ENCODE assay signal across 8 cellular contexts in genomic region chr3:138593488-138594149, GRCh38. TPM values are rescaled to one million over a fixed set of nuclear protein-coding genes. Genes with fewer than 3 reads are reported as not detected.
DNase-seq lines count a peak whose midpoint lies in the region; ATAC-seq, FAIRE-seq and TF ChIP-seq lines count a peak whose summit lies in the region.

No MANE protein-coding gene starts in this region.

- H3K27me3 Mint-ChIP-seq in activated naive CD4-positive, alpha-beta T cell treated with anti-CD3 and anti-CD28 coated beads, Interleukin-2, amount 10 ng/mL, durations not matched to agents 7 days and 5 days, result no peaks in the 10 kb centered on the region

- peak overlapping the region; percentile 96 for H2AFZ ChIP-seq in K562 (ENCODE audit: low read depth, low read length)

- CTCF ChIA-PET in activated naive CD4-positive, alpha-beta T cell treated with anti-CD3 and anti-CD28 coated beads, Interleukin-2, amount 10 ng/mL, durations not matched to agents 7 days and 5 days (lab: Charles Lee), result interaction anchor here (1.0 to 6.7 kb wide), 14 partner anchors 14 to 414 kb away, joined by 3 to 112 read pairs (median 5); no protein-coding TSS in a partner anchor
- CTCF ChIA-PET in K562 (lab: Yijun Ruan, JAX; ENCODE audit: low intra/inter-chr PET ratio), result interaction anchor here (0.5 to 2.0 kb wide), 4 partner anchors 253 to 736 kb away, joined by 3 to 14 read pairs (median 5); no protein-coding TSS in a partner anchor

- in situ Hi-C loops in K562 (cut with MboI), result no loop called here

- H3K4me2 ChIP-seq in K562 (ENCODE audit: insufficient read depth, low read length), result peak overlapping the region; percentile 91

- TSS peak; percentile 79 for BruUV-seq in K562 (replicated peaks; lab: Mats Ljungman, UMichigan)

- H3K4me1 Mint-ChIP-seq in activated naive CD4-positive, alpha-beta T cell treated with anti-CD3 and anti-CD28 coated beads, Interleukin-2, amount 10 ng/mL, durations not matched to agents 7 days and 5 days, result peaks cover 13% of the 10 kb centered on the region

- ATAC-seq in K562 (peak; percentile 4), right lobe of liver (peak; percentile 4 to 12 (median 10)), upper lobe of left lung (ENCODE audit: low FRiP score in 2 of 2) (no peak), GM19328 (IDR thresholded peaks at IDR 0.05; ENCODE audit: unreplicated experiment) (no peak), HG03175 (IDR thresholded peaks at IDR 0.05; ENCODE audit: unreplicated experiment) (no peak)

- TF ChIP-seq CTCF in K562 (IDR thresholded peaks at IDR 0.05 in 2 of 3, conservative IDR thresholded peaks at IDR 0.05 in 1 of 3; ENCODE audit: insufficient read depth in 2 of 3, low read depth in 1 of 3, low read length in 3 of 3), result no peak
- no peak for TF ChIP-seq CTCF in right lobe of liver (IDR thresholded peaks at IDR 0.05)
- TF ChIP-seq CTCF in upper lobe of left lung (IDR thresholded peaks at IDR 0.05), result no peak

- peaks cover 4% of the 10 kb centered on the region for H3K9me3 Mint-ChIP-seq in activated naive CD4-positive, alpha-beta T cell treated with anti-CD3 and anti-CD28 coated beads, Interleukin-2, amount 10 ng/mL, durations not matched to agents 7 days and 5 days

- H3K9me3 ChIP-seq in K562 (replicated peaks; ENCODE audit: control insufficient read depth, insufficient read depth, low read depth, low read length) (no peaks in the 10 kb centered on the region), right lobe of liver (no peaks in the 10 kb centered on the region), upper lobe of left lung (no peaks in the 10 kb centered on the region)

- no peak for TF ChIP-seq EP300 in K562 (IDR thresholded peaks at IDR 0.05; ENCODE audit: low read length)
- TF ChIP-seq EP300 in upper lobe of left lung (IDR thresholded peaks at IDR 0.05), result no peak

- H3K36me3 ChIP-seq in K562 (ENCODE audit: control insufficient read depth, insufficient read depth, low read length), result peaks cover 3% of the 10 kb centered on the region; the same call in 2 of the 3 replicates
- H3K36me3 ChIP-seq in right lobe of liver, result peaks cover 0 to 12% (median 0%) of the 10 kb centered on the region in 4 donors
- no peaks in the 10 kb centered on the region for H3K36me3 ChIP-seq in upper lobe of left lung

- peak; percentile 6 for FAIRE-seq in K562 (lab: Jason Lieb, UNC)

- no peak for TF ChIP-seq RAD21 in K562 (CRISPR knock-in tag; conservative IDR thresholded peaks at IDR 0.05 in 1 of 2, IDR thresholded peaks at IDR 0.05 in 1 of 2)

- intact Hi-C loops in K562 (cut with micrococcal nuclease) (loop anchor here (1.0 to 5.0 kb wide), 5 partner anchors 116 to 329 kb away; partner anchors contain the start of gene PIK3CB), right lobe of liver (cut with DNase I) (no loop called here)

- H3K27ac Mint-ChIP-seq in activated naive CD4-positive, alpha-beta T cell treated with anti-CD3 and anti-CD28 coated beads, Interleukin-2, amount 10 ng/mL, durations not matched to agents 7 days and 5 days, result peak overlapping the region; percentile 93

- H3K4me1 ChIP-seq in K562 (replicated peaks in 1 of 2; ENCODE audit: control insufficient read depth in 2 of 2, insufficient read depth in 2 of 2, low read length in 2 of 2) (peaks cover 0 to 7% of the 10 kb centered on the region in 2 experiments; a peak in 3 of 5 replicates), right lobe of liver (peaks cover 0 to 14% (median 0%) of the 10 kb centered on the region in 4 donors), upper lobe of left lung (peaks cover 0 to 10% (median 7%) of the 10 kb centered on the region in 4 donors)

- H3K27ac ChIP-seq in K562 (ENCODE audit: extremely low read depth, low read depth, low read length) (peak overlapping the region; percentile 78), right lobe of liver (peak overlapping the region; percentile 87 to 91 (median 89)), upper lobe of left lung (peak overlapping the region; percentile 88 to 94 (median 92))

- TF ChIP-seq POLR2A in K562 (conservative IDR thresholded peaks at IDR 0.05) (no peak), right lobe of liver (IDR thresholded peaks at IDR 0.05) (no peak), upper lobe of left lung (IDR thresholded peaks at IDR 0.05) (no peak)

- DNase-seq in activated naive CD4-positive, alpha-beta T cell treated with anti-CD3 and anti-CD28 coated beads, Interleukin-2, amount 10 ng/mL, durations not matched to agents 7 days and 5 days, result peak; percentile 33
- no peak for DNase-seq in activated naive CD4-positive, alpha-beta T cell treated with anti-CD3 and anti-CD28 coated beads, Interleukin-2, amount 50 U/mL, for 16 hours
- DNase-seq in K562 (ENCODE audit: extremely low read depth in 1 of 4, low spot score in 3 of 4) (peak in 1 of 4 experiments; percentile 20), right lobe of liver (no peak), upper lobe of left lung (no peak), NCI-H2227 treated with DMSO at 0.1 percent for 48 hours (lab: John Stamatoyannopoulos, UW) (no peak)

- 5% methylated on average over 22 of the region's 22 CpGs for WGBS in K562 (ENCODE audit: insufficient coverage, low coverage, missing lambda C conversion rate)
- 5% methylated on average over 20 of the region's 22 CpGs for WGBS in right lobe of liver (ENCODE audit: insufficient coverage, low coverage, low lambda C conversion rate, missing lambda C conversion rate)
- 8 to 18% methylated on average over 21 of the region's 22 CpGs for WGBS in upper lobe of left lung, 2 donors

- H3K9me1 ChIP-seq in K562 (ENCODE audit: control insufficient read depth, insufficient read depth, low read length), result no peaks in the 10 kb centered on the region

- peak overlapping the region; percentile 64 for H3K4me3 ChIP-seq in K562
- peak overlapping the region; percentile 68 to 74 (median 69) for H3K4me3 ChIP-seq in right lobe of liver
- H3K4me3 ChIP-seq in upper lobe of left lung, result peak overlapping the region; percentile 69 to 80 (median 74)

- peaks cover 5% of the 10 kb centered on the region for H3K36me3 Mint-ChIP-seq in activated naive CD4-positive, alpha-beta T cell treated with anti-CD3 and anti-CD28 coated beads, Interleukin-2, amount 10 ng/mL, durations not matched to agents 7 days and 5 days

- H4K20me1 ChIP-seq in K562 (replicated peaks; ENCODE audit: control insufficient read depth, insufficient read depth, low read length), result no peaks in the 10 kb centered on the region

- peak overlapping the region; percentile 73 for H3K4me3 Mint-ChIP-seq in activated naive CD4-positive, alpha-beta T cell treated with anti-CD3 and anti-CD28 coated beads, Interleukin-2, amount 10 ng/mL, durations not matched to agents 7 days and 5 days

- H3K9ac ChIP-seq in K562 (ENCODE audit: insufficient read depth in 1 of 2, low read depth in 2 of 2, low read length in 2 of 2), result peak overlapping the region; percentile 72 to 92

- POLR2A ChIA-PET in K562 (lab: Yijun Ruan, JAX), result interaction anchor here (0.6 to 4.7 kb wide), 7 partner anchors 13 to 325 kb away, joined by 3 to 28 read pairs (median 4); partner anchors contain the start of gene FAIM

- H3K79me2 ChIP-seq in K562 (ENCODE audit: control insufficient read depth, insufficient read depth, low read length), result peaks cover 19% of the 10 kb centered on the region

- H3K27me3 ChIP-seq in K562 (ENCODE audit: control insufficient read depth in 2 of 2, insufficient read depth in 2 of 2, low read length in 2 of 2), result no peaks in the 10 kb centered on the region
- no peaks in the 10 kb centered on the region for H3K27me3 ChIP-seq in right lobe of liver
- H3K27me3 ChIP-seq in upper lobe of left lung, result no peaks in the 10 kb centered on the region

RNA-seq across cellular contexts. Expression of gene CEP70, which starts 0.4 kb away (rescaled TPM):
- 15.5 and 69.5 TPM in 2 replicates for total RNA-seq in K562 (2011; cell fraction: chromatin; rRNA removed; ENCODE audit: low replicate concordance)
- 7.7 and 11.1 TPM in 2 replicates for total RNA-seq in K562 (2011; cell fraction: nucleolus; rRNA removed)
- total RNA-seq in K562 (2011; cell fraction: nucleoplasm; rRNA removed), result 25.5 and 31.6 TPM in 2 replicates
- total RNA-seq in K562 (2014; rRNA removed) (16.0 and 16.1 TPM in 2 replicates), K562 (2014; rRNA removed; fragmentation: Illumina TruSeq; extraction: Trizol) (31.5 and 34.9 TPM in 2 replicates), K562 (2015; rRNA removed; fragmentation: Illumina TruSeq; extraction: Trizol) (27.8 and 31.0 TPM in 2 replicates), K562 (2021) (17.7 and 18.3 TPM in 2 replicates), right lobe of liver (10 to 100 TPM; 13.8 to 26.7 (median 21.4) TPM), upper lobe of left lung (100 to 1,000 TPM in 1 of 6 donors, 10 to 100 TPM in 5; 27.6 to 121 (median 50.9) TPM)
- polyA plus RNA-seq in K562 (2011; rRNA removed) (19.3 and 23.4 TPM in 2 replicates), K562 (2014; fragmentation: Illumina TruSeq; extraction: Trizol) (20.9 and 24.2 TPM in 2 replicates), K562 (2014; fragmentation: Nextera tagmentation; extraction: Ambion mirVana) (10 to 100 TPM; 19.5 to 29.3 TPM), K562 (2014; rRNA removed) (16.8 and 17.5 TPM in 2 replicates)
- polyA plus RNA-seq in K562 (2011; cell fraction: cytosol; rRNA removed), result 1.5 and 4.0 TPM in 2 replicates
- polyA plus RNA-seq in K562 (2011; cell fraction: nucleus; rRNA removed), result 11.0 and 21.3 TPM in 2 replicates
- polyA plus RNA-seq in K562 (2012), result 22.4 and 27.6 TPM in 2 replicates
- polyA minus RNA-seq in K562 (2011; rRNA and poly(A)+ RNA removed), result 38.5 and 53.7 TPM in 2 replicates
- 9.1 and 10.6 TPM in 2 replicates for polyA minus RNA-seq in K562 (2011; cell fraction: cytosol; rRNA and poly(A)+ RNA removed)
- 23.8 and 48.2 TPM in 2 replicates for polyA minus RNA-seq in K562 (2011; cell fraction: nucleus; rRNA and poly(A)+ RNA removed)

RNA-seq across cellular contexts. Expression of gene FAIM, which starts 15.0 kb away (rescaled TPM):
- total RNA-seq in K562 (2011; cell fraction: chromatin; rRNA removed; ENCODE audit: low replicate concordance), result 1.00 and 1.9 TPM in 2 replicates
- total RNA-seq in K562 (2011; cell fraction: nucleolus; rRNA removed), result 0.53 and 0.67 TPM in 2 replicates
- 0.95 and 1.8 TPM in 2 replicates for total RNA-seq in K562 (2011; cell fraction: nucleoplasm; rRNA removed)
- total RNA-seq in K562 (2014; rRNA removed) (6.4 and 7.9 TPM in 2 replicates), K562 (2014; rRNA removed; fragmentation: Illumina TruSeq; extraction: Trizol) (5.1 and 6.6 TPM in 2 replicates), K562 (2015; rRNA removed; fragmentation: Illumina TruSeq; extraction: Trizol) (6.3 and 7.9 TPM in 2 replicates), K562 (2021) (3.1 and 3.7 TPM in 2 replicates), right lobe of liver (1 to 10 TPM; 3.3 to 6.1 (median 3.9) TPM), upper lobe of left lung (10 to 100 TPM in 5 of 6 donors, 1 to 10 TPM in 1; 7.5 to 32.7 (median 14.5) TPM)
- polyA plus RNA-seq in K562 (2011; rRNA removed) (1.2 and 2.5 TPM in 2 replicates), K562 (2014; fragmentation: Illumina TruSeq; extraction: Trizol) (4.8 and 6.7 TPM in 2 replicates), K562 (2014; fragmentation: Nextera tagmentation; extraction: Ambion mirVana) (1 to 10 TPM; 6.0 to 6.8 TPM), K562 (2014; rRNA removed) (4.2 and 6.4 TPM in 2 replicates)
- polyA plus RNA-seq in K562 (2011; cell fraction: cytosol; rRNA removed), result 0.42 and 0.96 TPM in 2 replicates
- polyA plus RNA-seq in K562 (2011; cell fraction: nucleus; rRNA removed), result 0.41 and 0.49 TPM in 2 replicates
- polyA plus RNA-seq in K562 (2012), result 2.3 and 4.6 TPM in 2 replicates
- 1.3 TPM in 2 replicates for polyA minus RNA-seq in K562 (2011; rRNA and poly(A)+ RNA removed)
- 1.3 TPM in 1 of 2 replicates, not detected in the other for polyA minus RNA-seq in K562 (2011; cell fraction: cytosol; rRNA and poly(A)+ RNA removed)
- 0.11 and 0.13 TPM in 2 replicates for polyA minus RNA-seq in K562 (2011; cell fraction: nucleus; rRNA and poly(A)+ RNA removed)

Comparison
In these comparisons a context has a peak if more than half of its experiments do, and no peak if none do; other contexts are left out.
1. ATAC-seq: peak in K562 (single experiment) and right lobe of liver (4 of 4); none in upper lobe of left lung (0 of 2), GM19328 (single experiment) and HG03175 (single experiment).
2. Peak in every context shown above with its lines, with median percentiles within 50 percentile points of each other: H3K27ac ChIP-seq and H3K4me3 ChIP-seq.